In the genomic region with DNA sequence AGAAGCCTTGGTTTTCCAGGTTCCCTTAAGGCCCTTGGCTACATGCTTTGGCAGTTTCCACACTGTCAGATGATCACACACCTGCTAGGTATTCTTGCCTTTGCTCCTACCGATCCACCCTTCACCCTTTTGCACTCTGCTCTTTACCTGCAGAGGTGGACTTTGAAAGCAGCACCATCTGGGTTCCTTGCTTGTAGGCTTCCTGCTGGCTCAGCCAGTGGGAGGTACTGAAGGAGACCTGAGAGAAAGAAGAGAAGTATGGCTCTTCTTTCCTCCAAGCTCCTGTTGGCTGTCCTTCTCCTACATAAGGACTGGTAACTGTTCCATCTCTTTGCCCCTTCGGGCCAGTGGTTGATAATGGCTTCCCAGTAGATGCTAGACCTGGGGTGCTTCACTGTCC, we compare ENCODE assay signal across 1 cellular context.
TF ChIP-seq lines count a peak whose summit lies in the region.

No MANE protein-coding gene starts in this region.

TF ChIP-seq in HepG2, 621 proteins besides CTCF, POLR2A, EP300 and RAD21:
- no peak for TF ChIP-seq ZNF614 (CRISPR knock-in tag; IDR thresholded peaks at IDR 0.05; ENCODE audit: borderline replicate concordance)
- TF ChIP-seq HNF4A (CRISPR knock-in tag; IDR thresholded peaks at IDR 0.05): peak; percentile 51; the same call in 1 of the 2 replicates
- TF ChIP-seq ZEB1 (IDR thresholded peaks at IDR 0.05; ENCODE audit: insufficient replicate concordance, low read depth): peak; percentile 44
